ENCODE assay signal across 1 cellular context in the genomic region with DNA sequence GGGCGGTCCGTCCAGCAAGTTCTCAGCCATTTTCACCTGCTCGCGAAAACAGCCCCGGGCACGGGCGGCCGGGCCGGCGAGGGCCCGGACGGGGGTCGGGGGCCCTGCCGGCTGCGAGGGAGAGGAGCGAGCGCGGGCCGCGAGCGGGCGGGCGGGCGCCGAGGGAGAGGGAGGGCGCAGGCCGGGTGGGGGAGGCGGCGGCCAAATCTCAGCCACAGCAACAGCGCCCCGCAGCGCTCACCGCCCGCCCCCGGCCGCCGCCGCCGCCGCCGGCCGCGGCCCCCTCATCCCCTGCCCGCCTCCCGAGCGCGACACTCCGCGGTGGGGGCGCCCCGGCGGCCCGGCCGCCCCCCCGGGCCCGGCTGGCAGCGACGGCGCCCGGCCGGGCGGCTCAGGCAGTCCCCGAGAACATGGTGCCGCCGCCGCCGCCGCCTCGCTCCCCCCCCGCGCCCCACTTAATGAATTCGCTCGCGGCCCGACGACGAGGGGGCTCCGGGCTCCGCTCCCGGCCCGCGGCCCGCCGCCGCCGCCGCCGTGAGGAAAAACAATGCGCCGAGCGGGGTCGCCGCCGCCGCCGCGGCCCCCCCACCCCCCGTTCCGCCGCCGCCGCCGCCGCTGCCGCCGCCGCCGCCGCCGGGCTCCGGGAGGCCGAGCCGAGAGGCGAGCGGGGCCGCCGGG.
TF ChIP-seq lines count a peak whose summit lies in the region.

No MANE protein-coding gene starts in this region.

TF ChIP-seq in HCT116, 20 proteins besides CTCF, POLR2A, EP300 and RAD21 (continued from another document):
- TF ChIP-seq TCF7L2 (IDR thresholded peaks at IDR 0.05; ENCODE audit: borderline replicate concordance, extremely low read depth, insufficient read depth, insufficient read length) (no peak), SRF (IDR thresholded peaks at IDR 0.05; ENCODE audit: low read depth) (no peak), FOSL1 (IDR thresholded peaks at IDR 0.05; ENCODE audit: low read depth) (no peak), EGR1 (IDR thresholded peaks at IDR 0.05; ENCODE audit: low read depth) (no peak), CBX3 (IDR thresholded peaks at IDR 0.05; ENCODE audit: low read depth) (no peak), JUND (IDR thresholded peaks at IDR 0.05) (no peak), REST (IDR thresholded peaks at IDR 0.05; ENCODE audit: low read depth) (no peak), SIN3A (IDR thresholded peaks at IDR 0.05; ENCODE audit: low read depth) (no peak), SP1 (IDR thresholded peaks at IDR 0.05; ENCODE audit: low read depth) (no peak), EZH2 (IDR thresholded peaks at IDR 0.05) (no peak), POLR2AphosphoS5 (IDR thresholded peaks at IDR 0.05; ENCODE audit: low read depth, low read length) (no peak), YY1 (IDR thresholded peaks at IDR 0.05; ENCODE audit: extremely low read depth, insufficient replicate concordance, low read depth, low read length) (no peak), ZFX (IDR thresholded peaks at IDR 0.05) (no peak)
- TF ChIP-seq, protein P1, sequence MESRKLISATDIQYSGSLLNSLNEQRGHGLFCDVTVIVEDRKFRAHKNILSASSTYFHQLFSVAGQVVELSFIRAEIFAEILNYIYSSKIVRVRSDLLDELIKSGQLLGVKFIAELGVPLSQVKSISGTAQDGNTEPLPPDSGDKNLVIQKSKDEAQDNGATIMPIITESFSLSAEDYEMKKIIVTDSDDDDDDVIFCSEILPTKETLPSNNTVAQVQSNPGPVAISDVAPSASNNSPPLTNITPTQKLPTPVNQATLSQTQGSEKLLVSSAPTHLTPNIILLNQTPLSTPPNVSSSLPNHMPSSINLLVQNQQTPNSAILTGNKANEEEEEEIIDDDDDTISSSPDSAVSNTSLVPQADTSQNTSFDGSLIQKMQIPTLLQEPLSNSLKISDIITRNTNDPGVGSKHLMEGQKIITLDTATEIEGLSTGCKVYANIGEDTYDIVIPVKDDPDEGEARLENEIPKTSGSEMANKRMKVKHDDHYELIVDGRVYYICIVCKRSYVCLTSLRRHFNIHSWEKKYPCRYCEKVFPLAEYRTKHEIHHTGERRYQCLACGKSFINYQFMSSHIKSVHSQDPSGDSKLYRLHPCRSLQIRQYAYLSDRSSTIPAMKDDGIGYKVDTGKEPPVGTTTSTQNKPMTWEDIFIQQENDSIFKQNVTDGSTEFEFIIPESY (IDR thresholded peaks at IDR 0.05; ENCODE audit: extremely low read depth, insufficient replicate concordance, low read length), result no peak
